ENCODE assay signal across 8 cellular contexts in genomic region chr1:165717918-165718515, GRCh38. TPM values are rescaled to one million over a fixed set of nuclear protein-coding genes. Genes with fewer than 3 reads are reported as not detected.
DNase-seq lines count a peak whose midpoint lies in the region; ATAC-seq, FAIRE-seq and TF ChIP-seq lines count a peak whose summit lies in the region.

No MANE protein-coding gene starts in this region.

- H3K36me3 Mint-ChIP-seq in effector memory CD8-positive, alpha-beta T cell (ENCODE audit: insufficient read depth) = no peaks in the 10 kb centered on the region

- peak; percentile 88 for TF ChIP-seq CTCF in D721Med (IDR thresholded peaks at IDR 0.05; ENCODE audit: insufficient read depth, missing control alignments)
- peak; percentile 96 for TF ChIP-seq CTCF in MM.1S (IDR thresholded peaks at IDR 0.05; ENCODE audit: low read length)
- TF ChIP-seq CTCF in mucosa of descending colon (IDR thresholded peaks at IDR 0.05) = peak; percentile 41

- intact Hi-C loops in mucosa of descending colon (cut with DNase I, micrococcal nuclease) = loop anchor here (2.0 to 10.0 kb wide), 2 partner anchors 197 kb away; no protein-coding TSS in a partner anchor

- H3K9me3 ChIP-seq in MM.1S (replicated peaks; ENCODE audit: insufficient read depth, low read length) = no peaks in the 10 kb centered on the region
- no peaks in the 10 kb centered on the region for H3K9me3 ChIP-seq in mucosa of descending colon

- H3K36me3 ChIP-seq in MM.1S (replicated peaks; ENCODE audit: insufficient read depth, low read length) = no peaks in the 10 kb centered on the region
- no peaks in the 10 kb centered on the region for H3K36me3 ChIP-seq in mucosa of descending colon (ENCODE audit: low read depth)

- H2AFZ ChIP-seq in MM.1S (ENCODE audit: low read length) = no peak overlapping the region

- H3K4me3 Mint-ChIP-seq in effector memory CD8-positive, alpha-beta T cell = no peak overlapping the region

- H3K27ac Mint-ChIP-seq in effector memory CD8-positive, alpha-beta T cell = no peak overlapping the region

- no peaks in the 10 kb centered on the region for H3K4me1 ChIP-seq in MM.1S (ENCODE audit: low read length)
- no peaks in the 10 kb centered on the region for H3K4me1 ChIP-seq in mucosa of descending colon (ENCODE audit: low read depth)

- no peaks in the 10 kb centered on the region for H3K79me2 ChIP-seq in MM.1S (ENCODE audit: low read length)

- ATAC-seq in GM19351 (IDR thresholded peaks at IDR 0.05; ENCODE audit: unreplicated experiment) (peak; percentile 75), mucosa of descending colon (peak; percentile 62), GM21576 (IDR thresholded peaks at IDR 0.05; ENCODE audit: unreplicated experiment) (no peak)
- peak; percentile 35 for ATAC-seq in effector memory CD8-positive, alpha-beta T cell (replicated peaks)

- H3K9me2 ChIP-seq in MM.1S (replicated peaks; ENCODE audit: insufficient read depth, low read length) = no peaks in the 10 kb centered on the region

- no peak overlapping the region for H3K4me2 ChIP-seq in MM.1S (ENCODE audit: low read depth, low read length)

- no peak overlapping the region for H3K27ac ChIP-seq in MM.1S (ENCODE audit: low read length)

- FAIRE-seq in D721Med (lab: Jason Lieb, UNC) = peak; percentile 87

- DNase-seq in D721Med (ENCODE audit: insufficient read length, low spot score) (peak; percentile 40), MM.1S (peak; percentile 80), SKM-1 (lab: John Stamatoyannopoulos, UW; ENCODE audit: unreplicated experiment) (peak; percentile 68), mucosa of descending colon (peak in 1 of 3 donors; percentile 82)
- DNase-seq in effector memory CD8-positive, alpha-beta T cell = peak in 2 of 3 experiments; percentile 11 to 24
- no peak for DNase-seq in activated CD4-positive, CD25-positive, alpha-beta regulatory T cell (lab: John Stamatoyannopoulos, UW)

- no peak overlapping the region for H3K9ac ChIP-seq in MM.1S (ENCODE audit: low read length)

- H3K9me3 Mint-ChIP-seq in effector memory CD8-positive, alpha-beta T cell = no peaks in the 10 kb centered on the region

- no peaks in the 10 kb centered on the region for H3K4me1 Mint-ChIP-seq in effector memory CD8-positive, alpha-beta T cell (ENCODE audit: low read depth in 2 of 2)

- no peaks in the 10 kb centered on the region for H4K20me1 ChIP-seq in MM.1S (ENCODE audit: insufficient read depth, low read length)

- no peak overlapping the region for H3K4me3 ChIP-seq in MM.1S (ENCODE audit: low read length)
- no peak overlapping the region for H3K4me3 ChIP-seq in mucosa of descending colon

- H3F3A ChIP-seq in MM.1S (ENCODE audit: insufficient read depth, low read length) = no peaks in the 10 kb centered on the region

- no peaks in the 10 kb centered on the region for H3K27me3 Mint-ChIP-seq in effector memory CD8-positive, alpha-beta T cell

- no peaks in the 10 kb centered on the region for H3K27me3 ChIP-seq in MM.1S (replicated peaks; ENCODE audit: insufficient read depth, low read length)

RNA-seq across cellular contexts. Expression of gene ALDH9A1, which starts 19.7 kb away (rescaled TPM):
- 10 to 100 TPM; 32.6 to 53.1 (median 49.8) TPM for total RNA-seq in mucosa of descending colon

RNA-seq across cellular contexts. Expression of gene TMCO1, which starts 50.7 kb away (rescaled TPM):
- total RNA-seq in mucosa of descending colon = 100 to 1,000 TPM; 103 to 209 (median 144) TPM

Comparison
In these comparisons a context has a peak if more than half of its experiments do, and no peak if none do; other contexts are left out.
1. DNase-seq: peak in D721Med (single experiment), MM.1S (single experiment), SKM-1 (single experiment) and effector memory CD8-positive, alpha-beta T cell (2 of 3); none in activated CD4-positive, CD25-positive, alpha-beta regulatory T cell (0 of 4).
2. CTCF ChIP-seq: peak in every context shown above with its lines; median percentile 96 in MM.1S; 88 in D721Med; 41 in mucosa of descending colon.